ENCODE assay signal across 13 cellular contexts in the genomic region with DNA sequence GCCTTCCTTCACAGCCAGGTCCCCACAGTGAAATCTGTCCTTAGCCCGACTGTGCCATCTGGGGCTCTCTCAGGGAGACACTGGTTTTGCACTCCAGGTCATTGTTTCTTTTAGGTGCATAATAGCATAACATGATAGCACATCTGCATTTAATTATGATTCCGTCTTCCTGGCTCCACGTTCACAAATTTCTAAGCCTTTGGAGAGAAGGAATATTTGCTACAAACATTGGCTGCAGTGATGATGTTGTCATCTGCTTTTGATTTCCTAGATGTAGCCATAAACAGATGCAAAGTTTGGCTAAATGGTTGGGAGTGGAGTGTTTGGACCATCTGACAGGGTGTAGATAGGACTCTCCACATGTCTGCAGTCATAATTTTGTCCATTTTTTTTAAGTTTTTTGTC. TPM values are rescaled to one million over a fixed set of nuclear protein-coding genes. Genes with fewer than 3 reads are reported as not detected.
DNase-seq lines count a peak whose midpoint lies in the region; ATAC-seq and TF ChIP-seq lines count a peak whose summit lies in the region.
"Had no signal": no experiment of that assay in that cellular context is flagged by ENCODE, and none has a peak within 500 bp of the region (broad histone marks: within the 10 kb centered on the region; RNA-seq: fewer than 3 reads in every experiment).

No MANE protein-coding gene starts in this region.

- H3K4me1 Mint-ChIP-seq in activated CD4-positive, alpha-beta T cell treated with anti-CD3 and anti-CD28 coated beads for 36 hours = peaks cover 2% of the 10 kb centered on the region
- H3K4me1 Mint-ChIP-seq: GM23338 had no signal

- no peak for DNase-seq in Right ventricle myocardium superior
- DNase-seq in cardiac septum (ENCODE audit: low spot score) = no peak
- no peak for DNase-seq in brain microvascular endothelial cell
- DNase-seq in lower lobe of right lung = no peak
- no peak for DNase-seq in NCI-H526 (lab: John Stamatoyannopoulos, UW)
- DNase-seq in activated CD4-positive, alpha-beta T cell treated with anti-CD3 and anti-CD28 coated beads for 36 hours = no peak
- DNase-seq in NCI-H774 (lab: John Stamatoyannopoulos, UW) = no peak
- DNase-seq: NCI-H2081 had no signal

- H3K27ac ChIP-seq in brain microvascular endothelial cell = peak overlapping the region; percentile 22
- H3K27ac ChIP-seq in lower lobe of right lung = peak overlapping the region; percentile 20

- H3K36me3 ChIP-seq in brain microvascular endothelial cell (replicated peaks) (no peaks in the 10 kb centered on the region), lower lobe of right lung (no peaks in the 10 kb centered on the region)

- peaks cover 9% of the 10 kb centered on the region for H3K27me3 Mint-ChIP-seq in activated CD4-positive, alpha-beta T cell treated with anti-CD3 and anti-CD28 coated beads for 36 hours

- intact Hi-C loops in Right ventricle myocardium superior (cut with DNase I) = no loop called here
- intact Hi-C loops in cardiac septum (cut with DNase I) = no loop called here
- intact Hi-C loops in lower lobe of right lung (cut with DNase I) = no loop called here
- intact Hi-C loops in activated CD4-positive, alpha-beta T cell treated with anti-CD3 and anti-CD28 coated beads for 36 hours (cut with DNase I, micrococcal nuclease) = no loop called here

- H3K9me3 ChIP-seq in lower lobe of right lung = no peaks in the 10 kb centered on the region

- POLR2A ChIA-PET in activated CD4-positive, alpha-beta T cell treated with anti-CD3 and anti-CD28 coated beads for 36 hours (lab: Charles Lee) = no interaction called here

- no peak overlapping the region for H3K27ac Mint-ChIP-seq in activated CD4-positive, alpha-beta T cell treated with anti-CD3 and anti-CD28 coated beads for 36 hours
- H3K27ac Mint-ChIP-seq: activated naive CD4-positive, alpha-beta T cell treated with anti-CD3 and anti-CD28 coated beads, Interleukin-2, amount 50 U/mL, for 24 hours; B cell; GM23338; memory B cell had no signal

- H3K4me3 ChIP-seq in brain microvascular endothelial cell (ENCODE audit: low read depth, low read length) = no peak overlapping the region
- no peak overlapping the region for H3K4me3 ChIP-seq in lower lobe of right lung
- H3K4me3 ChIP-seq: GM23338 had no signal

- peaks cover 45% of the 10 kb centered on the region for H3K4me1 ChIP-seq in lower lobe of right lung

- in situ Hi-C loops in brain microvascular endothelial cell (cut with HindIII; ENCODE audit: low pct_ligation_motif_present, low sequenced_read_pairs) = no loop called here

- H3K36me3 Mint-ChIP-seq in activated CD4-positive, alpha-beta T cell treated with anti-CD3 and anti-CD28 coated beads for 36 hours (ENCODE audit: low read depth) = no peaks in the 10 kb centered on the region
- H3K36me3 Mint-ChIP-seq: activated naive CD4-positive, alpha-beta T cell treated with anti-CD3 and anti-CD28 coated beads, Interleukin-2, amount 50 U/mL, for 24 hours; memory B cell had no signal

- no peak overlapping the region for H3K4me3 Mint-ChIP-seq in activated CD4-positive, alpha-beta T cell treated with anti-CD3 and anti-CD28 coated beads for 36 hours
- H3K4me3 Mint-ChIP-seq: activated naive CD4-positive, alpha-beta T cell treated with anti-CD3 and anti-CD28 coated beads, Interleukin-2, amount 50 U/mL, for 24 hours; B cell; GM23338; memory B cell had no signal

- TF ChIP-seq CTCF in brain microvascular endothelial cell (IDR thresholded peaks at IDR 0.05; ENCODE audit: low read depth, low read length, missing control alignments) (no peak), lower lobe of right lung (IDR thresholded peaks at IDR 0.05) (no peak)

- no peaks in the 10 kb centered on the region for H3K9me3 Mint-ChIP-seq in activated CD4-positive, alpha-beta T cell treated with anti-CD3 and anti-CD28 coated beads for 36 hours (ENCODE audit: low read depth)
- H3K9me3 Mint-ChIP-seq: activated naive CD4-positive, alpha-beta T cell treated with anti-CD3 and anti-CD28 coated beads, Interleukin-2, amount 50 U/mL, for 24 hours; GM23338; memory B cell had no signal

- CTCF ChIA-PET in activated CD4-positive, alpha-beta T cell treated with anti-CD3 and anti-CD28 coated beads for 36 hours (lab: Charles Lee) = no interaction called here

- H3K27me3 ChIP-seq in brain microvascular endothelial cell (replicated peaks) (no peaks in the 10 kb centered on the region), lower lobe of right lung (ENCODE audit: low read depth) (no peaks in the 10 kb centered on the region)

- peak; percentile 76 for ATAC-seq in Right ventricle myocardium superior (ENCODE audit: poor library complexity)
- ATAC-seq in lower lobe of right lung = peak in 1 of 2 donors; percentile 39
- no peak for ATAC-seq in HG03565 (IDR thresholded peaks at IDR 0.05; ENCODE audit: unreplicated experiment)
- no peak for ATAC-seq in activated CD4-positive, alpha-beta T cell treated with anti-CD3 and anti-CD28 coated beads for 36 hours
- ATAC-seq: GM23338 had no signal

RNA-seq across cellular contexts. Expression of a gene that starts 12.0 kb away (rescaled TPM):
- total RNA-seq in Right ventricle myocardium superior = 135 TPM
- 47.6 TPM for total RNA-seq in cardiac septum
- 259 TPM for total RNA-seq in lower lobe of right lung
- total RNA-seq in activated CD4-positive, alpha-beta T cell treated with anti-CD3 and anti-CD28 coated beads for 36 hours = 10 to 100 TPM; 25.1 to 25.5 TPM
